In the genomic region with DNA sequence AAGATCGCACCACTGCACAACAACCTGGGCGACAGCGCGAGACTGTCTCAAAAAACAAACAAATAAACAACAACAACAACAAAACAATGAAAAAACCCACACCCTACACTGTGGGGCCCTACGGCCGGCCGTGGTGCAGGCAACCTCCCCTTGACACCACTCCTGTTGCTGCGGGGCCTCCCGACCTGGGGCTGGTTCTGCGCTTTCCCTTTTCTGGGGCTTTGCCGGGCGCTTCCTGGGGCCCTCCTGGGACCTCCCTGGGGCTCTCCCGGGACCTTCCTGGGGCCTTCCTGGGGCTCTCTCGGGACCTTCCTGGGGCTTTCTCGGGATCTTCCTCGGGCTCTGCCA, we compare ENCODE assay signal across 8 cellular contexts. TPM values are rescaled to one million over a fixed set of nuclear protein-coding genes. Genes with fewer than 3 reads are reported as not detected.
A peak's percentile ranks its signal among the peaks of the same experiment; 100 is the strongest.
DNase-seq lines count a peak whose midpoint lies in the region; ATAC-seq and TF ChIP-seq lines count a peak whose summit lies in the region.

No MANE protein-coding gene starts in this region.

- DNase-seq in GM12865 (ENCODE audit: low read depth), result no peak
- DNase-seq in left colon, result no peak
- no peak for DNase-seq in NCI-H1417 (lab: John Stamatoyannopoulos, UW)
- no peak for DNase-seq in NCI-H446 (lab: John Stamatoyannopoulos, UW)
- no peak for DNase-seq in NCI-H1694 treated with DMSO at 0.1 percent for 48 hours (lab: John Stamatoyannopoulos, UW)
- no peak for DNase-seq in OCI-M2 (lab: John Stamatoyannopoulos, UW; ENCODE audit: unreplicated experiment)

- intact Hi-C loops in left colon (cut with DNase I, micrococcal nuclease), result loop anchor here (2.0 to 10.0 kb wide), 2 partner anchors 149 to 417 kb away; no protein-coding TSS in a partner anchor

- ATAC-seq in GM21515 (IDR thresholded peaks at IDR 0.05; ENCODE audit: unreplicated experiment), result peak; percentile 38
- peak; percentile 15 for ATAC-seq in HG03565 (IDR thresholded peaks at IDR 0.05; ENCODE audit: unreplicated experiment)
- peak; percentile 3 for ATAC-seq in left colon

- no peak for TF ChIP-seq CTCF in GM12865 (IDR thresholded peaks at IDR 0.05; ENCODE audit: insufficient read depth, low read depth, low read length, missing control alignments)

- H3K4me3 ChIP-seq in GM12865 (ENCODE audit: low read depth, low read length), result peak overlapping the region; percentile 10; the same call in 1 of the 2 replicates

RNA-seq across cellular contexts. Expression of a gene that starts 46.6 kb away (rescaled TPM):
- 100 to 1,000 TPM in 1 of 2 donors, 10 to 100 TPM in 1; 73.3 to 148 TPM for total RNA-seq in left colon
